Comparison of ENCODE assay signal across 1 cellular context in the genomic region with DNA sequence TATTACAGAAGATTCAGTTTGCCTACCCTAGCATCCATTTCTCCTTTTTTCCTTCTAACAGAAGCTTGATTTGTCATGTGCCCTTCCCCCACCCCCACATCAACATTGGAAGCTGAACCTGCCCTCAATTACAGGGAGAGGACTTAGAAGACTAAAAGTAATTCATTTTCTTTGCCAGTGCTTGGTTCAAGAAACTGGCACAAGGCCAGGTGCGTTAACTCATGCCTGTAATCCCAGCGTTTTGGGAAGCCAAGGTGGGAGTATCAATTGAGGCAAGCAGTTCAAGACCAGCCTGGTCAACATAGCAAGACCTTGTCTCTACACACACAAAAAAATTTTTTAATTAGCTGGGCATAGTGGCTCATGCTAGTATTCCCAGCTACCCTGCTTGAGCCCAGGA.
TF ChIP-seq lines count a peak whose summit lies in the region.

No MANE protein-coding gene starts in this region.

TF ChIP-seq in K562, 482 proteins besides CTCF, POLR2A, EP300 and RAD21:
- TF ChIP-seq NR2C1 (IDR thresholded peaks at IDR 0.05) (no peak), NR2C1 (tag; IDR thresholded peaks at IDR 0.05) (no peak), SREBF1 (IDR thresholded peaks at IDR 0.05; ENCODE audit: borderline replicate concordance, low read depth, low read length) (no peak), ZKSCAN3 (CRISPR knock-in tag; IDR thresholded peaks at IDR 0.05) (no peak), GATAD2B (IDR thresholded peaks at IDR 0.05; ENCODE audit: borderline replicate concordance) (no peak), TCF7L2 (IDR thresholded peaks at IDR 0.05; ENCODE audit: low read depth, low read length) (no peak), NFIC (IDR thresholded peaks at IDR 0.05) (peak; percentile 89), ZNF75A (CRISPR knock-in tag; IDR thresholded peaks at IDR 0.05) (no peak), NFIX (CRISPR knock-in tag; IDR thresholded peaks at IDR 0.05; ENCODE audit: low read depth) (peak; percentile 46; the same call in 1 of the 2 replicates)
- TF ChIP-seq, protein P1, sequence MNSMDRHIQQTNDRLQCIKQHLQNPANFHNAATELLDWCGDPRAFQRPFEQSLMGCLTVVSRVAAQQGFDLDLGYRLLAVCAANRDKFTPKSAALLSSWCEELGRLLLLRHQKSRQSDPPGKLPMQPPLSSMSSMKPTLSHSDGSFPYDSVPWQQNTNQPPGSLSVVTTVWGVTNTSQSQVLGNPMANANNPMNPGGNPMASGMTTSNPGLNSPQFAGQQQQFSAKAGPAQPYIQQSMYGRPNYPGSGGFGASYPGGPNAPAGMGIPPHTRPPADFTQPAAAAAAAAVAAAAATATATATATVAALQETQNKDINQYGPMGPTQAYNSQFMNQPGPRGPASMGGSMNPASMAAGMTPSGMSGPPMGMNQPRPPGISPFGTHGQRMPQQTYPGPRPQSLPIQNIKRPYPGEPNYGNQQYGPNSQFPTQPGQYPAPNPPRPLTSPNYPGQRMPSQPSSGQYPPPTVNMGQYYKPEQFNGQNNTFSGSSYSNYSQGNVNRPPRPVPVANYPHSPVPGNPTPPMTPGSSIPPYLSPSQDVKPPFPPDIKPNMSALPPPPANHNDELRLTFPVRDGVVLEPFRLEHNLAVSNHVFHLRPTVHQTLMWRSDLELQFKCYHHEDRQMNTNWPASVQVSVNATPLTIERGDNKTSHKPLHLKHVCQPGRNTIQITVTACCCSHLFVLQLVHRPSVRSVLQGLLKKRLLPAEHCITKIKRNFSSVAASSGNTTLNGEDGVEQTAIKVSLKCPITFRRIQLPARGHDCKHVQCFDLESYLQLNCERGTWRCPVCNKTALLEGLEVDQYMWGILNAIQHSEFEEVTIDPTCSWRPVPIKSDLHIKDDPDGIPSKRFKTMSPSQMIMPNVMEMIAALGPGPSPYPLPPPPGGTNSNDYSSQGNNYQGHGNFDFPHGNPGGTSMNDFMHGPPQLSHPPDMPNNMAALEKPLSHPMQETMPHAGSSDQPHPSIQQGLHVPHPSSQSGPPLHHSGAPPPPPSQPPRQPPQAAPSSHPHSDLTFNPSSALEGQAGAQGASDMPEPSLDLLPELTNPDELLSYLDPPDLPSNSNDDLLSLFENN (IDR thresholded peaks at IDR 0.05; ENCODE audit: low read depth in 2 of 2, low read length in 2 of 2) = no peak
- TF ChIP-seq, protein P2, sequence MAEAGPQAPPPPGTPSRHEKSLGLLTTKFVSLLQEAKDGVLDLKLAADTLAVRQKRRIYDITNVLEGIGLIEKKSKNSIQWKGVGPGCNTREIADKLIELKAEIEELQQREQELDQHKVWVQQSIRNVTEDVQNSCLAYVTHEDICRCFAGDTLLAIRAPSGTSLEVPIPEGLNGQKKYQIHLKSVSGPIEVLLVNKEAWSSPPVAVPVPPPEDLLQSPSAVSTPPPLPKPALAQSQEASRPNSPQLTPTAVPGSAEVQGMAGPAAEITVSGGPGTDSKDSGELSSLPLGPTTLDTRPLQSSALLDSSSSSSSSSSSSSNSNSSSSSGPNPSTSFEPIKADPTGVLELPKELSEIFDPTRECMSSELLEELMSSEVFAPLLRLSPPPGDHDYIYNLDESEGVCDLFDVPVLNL (CRISPR knock-in tag; IDR thresholded peaks at IDR 0.05; ENCODE audit: low read depth) = no peak
- TF ChIP-seq, protein P3, sequence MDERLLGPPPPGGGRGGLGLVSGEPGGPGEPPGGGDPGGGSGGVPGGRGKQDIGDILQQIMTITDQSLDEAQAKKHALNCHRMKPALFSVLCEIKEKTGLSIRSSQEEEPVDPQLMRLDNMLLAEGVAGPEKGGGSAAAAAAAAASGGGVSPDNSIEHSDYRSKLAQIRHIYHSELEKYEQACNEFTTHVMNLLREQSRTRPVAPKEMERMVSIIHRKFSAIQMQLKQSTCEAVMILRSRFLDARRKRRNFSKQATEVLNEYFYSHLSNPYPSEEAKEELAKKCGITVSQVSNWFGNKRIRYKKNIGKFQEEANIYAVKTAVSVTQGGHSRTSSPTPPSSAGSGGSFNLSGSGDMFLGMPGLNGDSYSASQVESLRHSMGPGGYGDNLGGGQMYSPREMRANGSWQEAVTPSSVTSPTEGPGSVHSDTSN (CRISPR knock-in tag; IDR thresholded peaks at IDR 0.05; ENCODE audit: low read depth) = no peak
- TF ChIP-seq, protein P3 (tag; conservative IDR thresholded peaks at IDR 0.05; ENCODE audit: low read depth) = no peak
- TF ChIP-seq, protein P4, sequence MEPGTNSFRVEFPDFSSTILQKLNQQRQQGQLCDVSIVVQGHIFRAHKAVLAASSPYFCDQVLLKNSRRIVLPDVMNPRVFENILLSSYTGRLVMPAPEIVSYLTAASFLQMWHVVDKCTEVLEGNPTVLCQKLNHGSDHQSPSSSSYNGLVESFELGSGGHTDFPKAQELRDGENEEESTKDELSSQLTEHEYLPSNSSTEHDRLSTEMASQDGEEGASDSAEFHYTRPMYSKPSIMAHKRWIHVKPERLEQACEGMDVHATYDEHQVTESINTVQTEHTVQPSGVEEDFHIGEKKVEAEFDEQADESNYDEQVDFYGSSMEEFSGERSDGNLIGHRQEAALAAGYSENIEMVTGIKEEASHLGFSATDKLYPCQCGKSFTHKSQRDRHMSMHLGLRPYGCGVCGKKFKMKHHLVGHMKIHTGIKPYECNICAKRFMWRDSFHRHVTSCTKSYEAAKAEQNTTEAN (CRISPR knock-in tag; IDR thresholded peaks at IDR 0.05) = no peak
